Comparison of ENCODE assay signal across 16 cellular contexts in the genomic region with DNA sequence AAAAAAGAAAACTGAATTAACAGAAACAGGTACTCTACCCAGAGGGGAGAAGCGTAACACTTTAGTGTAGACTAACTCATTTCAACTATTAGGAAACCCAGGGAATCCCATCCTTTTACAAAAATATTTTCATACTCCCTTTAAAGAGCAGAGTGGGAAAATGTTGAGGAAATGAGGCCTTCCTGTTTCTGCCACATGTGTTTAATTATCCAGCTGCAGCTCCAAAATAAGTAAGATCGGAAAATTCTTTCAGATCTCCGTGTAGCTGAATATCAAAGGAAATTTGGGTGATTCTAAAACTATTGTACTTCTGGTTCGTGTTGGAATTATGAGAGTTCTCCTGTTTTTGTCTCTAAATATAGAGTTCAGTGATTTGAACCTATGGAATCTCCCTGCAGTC. TPM values are rescaled to one million over a fixed set of nuclear protein-coding genes. Genes with fewer than 3 reads are reported as not detected.
DNase-seq lines count a peak whose midpoint lies in the region; ATAC-seq and TF ChIP-seq lines count a peak whose summit lies in the region.
"Had no signal": no experiment of that assay in that cellular context is flagged by ENCODE, and none has a peak within 500 bp of the region (broad histone marks: within the 10 kb centered on the region; RNA-seq: fewer than 3 reads in every experiment).

No MANE protein-coding gene starts in this region.

- H3K27me3 ChIP-seq in BJ (ENCODE audit: control insufficient read depth, insufficient read depth, low read length): no peaks in the 10 kb centered on the region
- H3K27me3 ChIP-seq in fibroblast of lung (ENCODE audit: control insufficient read depth, insufficient read depth, low read length): no peaks in the 10 kb centered on the region
- no peaks in the 10 kb centered on the region for H3K27me3 ChIP-seq in skeletal muscle satellite cell (ENCODE audit: control insufficient read depth, insufficient read depth, low read length)
- no peaks in the 10 kb centered on the region for H3K27me3 ChIP-seq in H7 (ENCODE audit: control insufficient read depth, insufficient read depth, low read length)
- H3K27me3 ChIP-seq: BLaER1 treated with 17β-estradiol and CSF1 and Interleukin-3, amounts not matched to agents 10 nM and 100 nM; ovary had no signal

- peak overlapping the region; percentile 57 for H3K9ac ChIP-seq in SK-N-MC (ENCODE audit: insufficient read length)
- H3K9ac ChIP-seq in fibroblast of lung (ENCODE audit: insufficient read depth, low read length): no peak overlapping the region
- peak overlapping the region; percentile 69 for H3K9ac ChIP-seq in skeletal muscle satellite cell (ENCODE audit: low read depth, low read length)
- H3K9ac ChIP-seq: BLaER1 treated with 17β-estradiol and CSF1 and Interleukin-3, amounts not matched to agents 10 nM and 100 nM had no signal

- H3K4me3 ChIP-seq in BJ (ENCODE audit: low read depth, low read length) (no peak overlapping the region), SK-N-MC (peak overlapping the region; percentile 64), fibroblast of lung (replicated peaks in 1 of 4; ENCODE audit: control extremely low read depth in 1 of 4, insufficient read depth in 1 of 4, low read depth in 3 of 4, low read length in 4 of 4) (no peak overlapping the region), skeletal muscle satellite cell (ENCODE audit: low read length) (no peak overlapping the region), H7 (ENCODE audit: insufficient read depth, low read depth, low read length) (no peak overlapping the region)
- H3K4me3 ChIP-seq: BLaER1 treated with 17β-estradiol and CSF1 and Interleukin-3, amounts not matched to agents 10 nM and 100 nM; GM12878; ovary had no signal

- H3K4me2 ChIP-seq in fibroblast of lung (ENCODE audit: extremely low read depth, insufficient read depth, low read length) (no peak overlapping the region), skeletal muscle satellite cell (ENCODE audit: low read length) (no peak overlapping the region)
- H3K4me2 ChIP-seq: BLaER1 treated with 17β-estradiol and CSF1 and Interleukin-3, amounts not matched to agents 10 nM and 100 nM had no signal

- H3K36me3 ChIP-seq in BJ (ENCODE audit: control insufficient read depth, insufficient read depth, low read length): no peaks in the 10 kb centered on the region
- H3K36me3 ChIP-seq in SK-N-MC (ENCODE audit: insufficient read depth, low read length): peaks cover 4% of the 10 kb centered on the region; the same call in 1 of the 2 replicates
- H3K36me3 ChIP-seq in fibroblast of lung (ENCODE audit: control insufficient read depth, insufficient read depth, low read length): no peaks in the 10 kb centered on the region
- H3K36me3 ChIP-seq in skeletal muscle satellite cell (ENCODE audit: insufficient read depth, low read length): no peaks in the 10 kb centered on the region
- no peaks in the 10 kb centered on the region for H3K36me3 ChIP-seq in H7 (replicated peaks; ENCODE audit: control insufficient read depth, insufficient read depth, low read length)
- H3K36me3 ChIP-seq: BLaER1 treated with 17β-estradiol and CSF1 and Interleukin-3, amounts not matched to agents 10 nM and 100 nM; ovary had no signal

- POLR2A ChIA-PET in BJ (lab: Charles Lee): no interaction called here

- no peaks in the 10 kb centered on the region for H3K79me2 ChIP-seq in fibroblast of lung (ENCODE audit: control insufficient read depth, insufficient read depth, low read length)

- DNase-seq in BJ (ENCODE audit: low read depth) (peak; percentile 52), SK-N-MC (ENCODE audit: low read depth, low spot score) (peak; percentile 81), fibroblast of lung (ENCODE audit: low read depth in 2 of 2) (no peak), H7 (no peak), NCI-H1436 (lab: John Stamatoyannopoulos, UW) (no peak), GF-D8 (lab: John Stamatoyannopoulos, UW) (no peak)
- DNase-seq: activated CD4-positive, alpha-beta memory T cell treated with anti-CD3 and anti-CD28 coated beads, Interleukin-2, amount 10 ng/mL, durations not matched to agents 7 days and 5 days; anterior cingulate cortex; DMS79 treated with DMSO at 0.1 percent for 48 hours; NCI-H2081 treated with DMSO at 0.1 percent for 48 hours; ovary; stimulated activated CD8-positive, alpha-beta memory T cell treated with anti-CD3 and anti-CD28 coated beads, Interleukin-4, amount 100 ng/mL, for 48 hours had no signal

- no peaks in the 10 kb centered on the region for H3K9me3 ChIP-seq in SK-N-MC (ENCODE audit: low read depth, low read length)
- no peaks in the 10 kb centered on the region for H3K9me3 ChIP-seq in fibroblast of lung (ENCODE audit: control insufficient read depth, insufficient read depth, low read depth, low read length)
- no peaks in the 10 kb centered on the region for H3K9me3 ChIP-seq in skeletal muscle satellite cell (replicated peaks; ENCODE audit: low read length)
- H3K9me3 ChIP-seq: BLaER1 treated with 17β-estradiol and CSF1 and Interleukin-3, amounts not matched to agents 10 nM and 100 nM; ovary had no signal

- H3K4me1 ChIP-seq in fibroblast of lung (ENCODE audit: control insufficient read depth, extremely low read depth, insufficient read depth, low read length): peaks cover 22% of the 10 kb centered on the region
- H3K4me1 ChIP-seq in skeletal muscle satellite cell (ENCODE audit: control insufficient read depth, insufficient read depth, low read length): peaks cover 34% of the 10 kb centered on the region

- TF ChIP-seq CTCF in BJ (IDR thresholded peaks at IDR 0.05; ENCODE audit: insufficient read depth, low read depth, low read length) (no peak), fibroblast of lung (conservative IDR thresholded peaks at IDR 0.05 in 1 of 2, IDR thresholded peaks at IDR 0.05 in 1 of 2; ENCODE audit: low read depth in 1 of 2, low read length in 2 of 2) (no peak)

- H3K27ac ChIP-seq in SK-N-MC: peak overlapping the region; percentile 95
- H3K27ac ChIP-seq in fibroblast of lung (ENCODE audit: insufficient read depth, low read length): peak overlapping the region; percentile 69
- H3K27ac ChIP-seq: BLaER1 treated with 17β-estradiol and CSF1 and Interleukin-3, amounts not matched to agents 10 nM and 100 nM; ovary had no signal

- CTCF ChIA-PET in BJ (lab: Yijun Ruan, JAX): interaction anchor here (1.4 to 3.2 kb wide), 6 partner anchors 58 to 182 kb away, joined by 3 to 25 read pairs (median 6); partner anchors contain the start of genes CAV1 and CAV2

- no peak for ATAC-seq in GM21576 (IDR thresholded peaks at IDR 0.05; ENCODE audit: unreplicated experiment)
- ATAC-seq: GM12878 had no signal

- no peak overlapping the region for H2AFZ ChIP-seq in fibroblast of lung (ENCODE audit: low read length)

- H4K20me1 ChIP-seq in fibroblast of lung (ENCODE audit: control insufficient read depth, extremely low read depth, insufficient read depth, low read length): no peaks in the 10 kb centered on the region
- H4K20me1 ChIP-seq: BLaER1 treated with 17β-estradiol and CSF1 and Interleukin-3, amounts not matched to agents 10 nM and 100 nM had no signal

RNA-seq across cellular contexts. Expression of gene CAV2, which starts 58.0 kb away (rescaled TPM):
- polyA plus RNA-seq in BJ (2011; rRNA removed): 245 and 263 TPM in 2 replicates
- 116 and 163 TPM in 2 replicates for polyA minus RNA-seq in BJ (2011; rRNA and poly(A)+ RNA removed)
- 60.1 and 119 TPM in 2 replicates for total RNA-seq in fibroblast of lung
- polyA plus RNA-seq in fibroblast of lung: 217 and 288 TPM in 2 replicates
- 118 and 133 TPM in 2 replicates for polyA plus RNA-seq in fibroblast of lung (2012)
- polyA minus RNA-seq in fibroblast of lung (ENCODE audit: low replicate concordance): 162 and 212 TPM in 2 replicates
- 125 and 199 TPM in 2 replicates for total RNA-seq in skeletal muscle satellite cell (2012; rRNA removed)
- total RNA-seq in H7 (2014; rRNA removed; shearing (Covaris generic)): 8.0 and 9.5 TPM in 2 replicates
- total RNA-seq: activated CD4-positive, alpha-beta memory T cell treated with anti-CD3 and anti-CD28 coated beads, Interleukin-2, amount 10 ng/mL, durations not matched to agents 7 days and 5 days had no signal

Comparison
In these comparisons a context has a peak if more than half of its experiments do, and no peak if none do; other contexts are left out.
1. DNase-seq: peak in BJ (single experiment) and SK-N-MC (single experiment); none in fibroblast of lung (0 of 2), H7 (single experiment), NCI-H1436 (single experiment) and GF-D8 (single experiment).